18 cellular contexts compared by ENCODE assay signal in the genomic region with DNA sequence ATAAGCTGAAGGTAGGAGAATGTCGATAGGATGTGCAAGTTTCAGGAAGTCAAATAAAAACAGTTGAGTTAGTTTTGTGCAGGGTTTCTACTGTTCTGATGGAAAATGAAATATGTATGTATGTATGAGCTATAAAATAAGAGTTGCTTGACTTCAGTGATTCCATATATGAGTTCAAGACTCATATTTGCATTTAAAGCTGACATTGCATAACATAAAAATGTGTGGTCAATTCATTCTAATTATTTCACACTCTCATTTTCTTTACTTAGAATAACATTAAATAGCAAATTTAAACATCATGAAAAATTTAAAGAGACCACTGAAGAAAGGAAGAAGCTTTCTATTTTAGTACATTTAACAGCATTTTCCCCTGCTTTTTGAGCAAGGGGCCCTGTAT. TPM values are rescaled to one million over a fixed set of nuclear protein-coding genes. Genes with fewer than 3 reads are reported as not detected.
DNase-seq lines count a peak whose midpoint lies in the region; ATAC-seq, FAIRE-seq and TF ChIP-seq lines count a peak whose summit lies in the region.
"Had no signal": no experiment of that assay in that cellular context is flagged by ENCODE, and none has a peak within 500 bp of the region (broad histone marks: within the 10 kb centered on the region; RNA-seq: fewer than 3 reads in every experiment).

No MANE protein-coding gene starts in this region.

- H4K20me1 ChIP-seq in IMR-90 (ENCODE audit: insufficient read depth, low read length) (no peaks in the 10 kb centered on the region), H1 (replicated peaks in 1 of 2; ENCODE audit: control insufficient read depth in 1 of 2, insufficient read depth in 2 of 2, low read length in 2 of 2) (no peaks in the 10 kb centered on the region)
- H4K20me1 ChIP-seq: BLaER1 had no signal

- H3K18ac ChIP-seq in IMR-90 (ENCODE audit: low read depth, low read length) = no peak overlapping the region
- H3K18ac ChIP-seq in H1 (ENCODE audit: extremely low read depth, low read length) = no peak overlapping the region

- no peak overlapping the region for H3K9ac ChIP-seq in IMR-90 (ENCODE audit: low read depth, low read length)
- H3K9ac ChIP-seq in H1 (replicated peaks in 1 of 4; ENCODE audit: extremely low read depth in 1 of 4, low read depth in 3 of 4, low read length in 3 of 4) = no peak overlapping the region
- H3K9ac ChIP-seq: BLaER1 had no signal

- no peak overlapping the region for H2AFZ ChIP-seq in IMR-90 (replicated peaks; ENCODE audit: low read length, poor library complexity)
- no peak overlapping the region for H2AFZ ChIP-seq in H1 (ENCODE audit: low read length)

- WGBS in A549 (ENCODE audit: missing lambda C conversion rate) = 74% methylated on average over 1 of the region's 1 CpG
- no CpG with 5 or more reads among the region's 1 CpG for WGBS in IMR-90 (ENCODE audit: extremely low coverage in 2 of 2, insufficient read length in 1 of 2), 2 experiments
- 63% methylated on average over 1 of the region's 1 CpG; no CpG with 5 or more reads in 1 of the 2 experiments for WGBS in H1 (ENCODE audit: extremely low coverage in 1 of 2, insufficient coverage in 1 of 2, insufficient read length in 1 of 2, insufficient replicate concordance in 2 of 2, low coverage in 1 of 2, low lambda C conversion rate in 2 of 2, missing lambda C conversion rate in 1 of 2), 2 experiments

- no peak overlapping the region for H3K23ac ChIP-seq in IMR-90 (ENCODE audit: low read depth, low read length)
- no peak overlapping the region for H3K23ac ChIP-seq in H1 (ENCODE audit: insufficient read length)

- H4K5ac ChIP-seq in IMR-90 (ENCODE audit: low read depth, low read length) (no peak overlapping the region), H1 (ENCODE audit: insufficient read length, low read depth, low read length) (no peak overlapping the region)

- dilution Hi-C loops in IMR-90 (cut with HindIII; ENCODE audit: low sequenced_read_pairs, unreplicated experiment) = no loop called here

- H2BK5ac ChIP-seq in IMR-90 (ENCODE audit: low read depth, low read length, poor library complexity, severe bottlenecking) (no peak overlapping the region), H1 (ENCODE audit: low read depth, low read length) (no peak overlapping the region)

- H3K4me2 ChIP-seq in A549 = no peak overlapping the region
- no peak overlapping the region for H3K4me2 ChIP-seq in IMR-90 (ENCODE audit: low read depth, low read length)
- H3K4me2 ChIP-seq in H1 (ENCODE audit: insufficient read depth in 1 of 2, low read depth in 2 of 2, low read length in 2 of 2) = no peak overlapping the region
- H3K4me2 ChIP-seq: BLaER1 had no signal

- intact Hi-C loops in IMR-90 (cut with micrococcal nuclease) = no loop called here

- H3K4ac ChIP-seq in IMR-90 (ENCODE audit: low read depth, low read length) = no peak overlapping the region
- no peak overlapping the region for H3K4ac ChIP-seq in H1 (replicated peaks; ENCODE audit: insufficient read length, low read depth, low read length)

- no peak overlapping the region for H2BK15ac ChIP-seq in IMR-90 (ENCODE audit: low read depth, low read length)
- H2BK15ac ChIP-seq in H1 (ENCODE audit: low read length) = no peak overlapping the region

- H2BK20ac ChIP-seq in IMR-90 (ENCODE audit: low read depth, low read length) (no peak overlapping the region), H1 (ENCODE audit: low read length) (no peak overlapping the region)

- H3K79me2 ChIP-seq in H1 (ENCODE audit: control insufficient read depth in 1 of 2, insufficient read depth in 2 of 2, low read length in 2 of 2) = no peaks in the 10 kb centered on the region

- ATAC-seq in A549 (no peak), IMR-90 (ENCODE audit: low read depth) (no peak)
- ATAC-seq: CD8-positive, alpha-beta T cell had no signal

- no peaks in the 10 kb centered on the region for H3K9me1 ChIP-seq in IMR-90 (ENCODE audit: insufficient read depth, low read length)

- H3K14ac ChIP-seq in IMR-90 (replicated peaks; ENCODE audit: low read depth, low read length) (no peak overlapping the region), H1 (ENCODE audit: insufficient read length) (no peak overlapping the region)

- TF ChIP-seq EP300 in A549 (IDR thresholded peaks at IDR 0.05) (no peak), H1 (IDR thresholded peaks at IDR 0.05; ENCODE audit: borderline replicate concordance in 1 of 2, low read depth in 2 of 2, low read length in 2 of 2) (no peak)

- TF ChIP-seq RAD21 in A549 (conservative IDR thresholded peaks at IDR 0.05 in 1 of 2, IDR thresholded peaks at IDR 0.05 in 1 of 2) (no peak), IMR-90 (IDR thresholded peaks at IDR 0.05; ENCODE audit: low read length) (no peak), H1 (IDR thresholded peaks at IDR 0.05 in 1 of 2, conservative IDR thresholded peaks at IDR 0.05 in 1 of 2; ENCODE audit: low read depth in 2 of 2, low read length in 2 of 2) (no peak)

- H3K23me2 ChIP-seq in H1 (ENCODE audit: low read depth, low read length) = no peaks in the 10 kb centered on the region; the same call in 1 of the 2 replicates

- H3K79me1 ChIP-seq in IMR-90 (ENCODE audit: low read depth in 1 of 2, low read length in 2 of 2) (no peaks in the 10 kb centered on the region), H1 (ENCODE audit: low read depth, low read length) (no peaks in the 10 kb centered on the region)

- H4K91ac ChIP-seq in IMR-90 (ENCODE audit: insufficient read depth, low read depth, low read length) (no peak overlapping the region), H1 (replicated peaks; ENCODE audit: insufficient read length, low read length) (no peak overlapping the region)

- TF ChIP-seq CTCF in A549 (IDR thresholded peaks at IDR 0.05) (no peak), IMR-90 (conservative IDR thresholded peaks at IDR 0.05; ENCODE audit: low read depth, low read length) (no peak), H1 (IDR thresholded peaks at IDR 0.05; ENCODE audit: control extremely low read depth in 1 of 3, insufficient read depth in 1 of 3, low read depth in 1 of 3, low read length in 3 of 3) (no peak)

- H3K4me3 ChIP-seq in A549 (no peak overlapping the region), IMR-90 (ENCODE audit: insufficient read depth, low read depth, low read length) (no peak overlapping the region), H1 (ENCODE audit: extremely low read depth in 1 of 4, insufficient read depth in 2 of 4, low read depth in 3 of 4, low read length in 4 of 4) (no peak overlapping the region)
- H3K4me3 ChIP-seq: BLaER1 had no signal

- H3K36me3 ChIP-seq in IMR-90 (ENCODE audit: control insufficient read depth, insufficient read depth, low read length) (no peaks in the 10 kb centered on the region), H1 (ENCODE audit: control insufficient read depth in 2 of 4, insufficient read depth in 4 of 4, low read length in 3 of 4) (no peaks in the 10 kb centered on the region)
- H3K36me3 ChIP-seq: BLaER1 had no signal

- no peak overlapping the region for H2BK120ac ChIP-seq in IMR-90 (ENCODE audit: low read depth, low read length)
- no peak overlapping the region for H2BK120ac ChIP-seq in H1 (replicated peaks; ENCODE audit: low read depth, low read length)

- CTCF ChIA-PET in A549 (lab: Yijun Ruan, JAX) = no interaction called here
- CTCF ChIA-PET in IMR-90 (lab: Yijun Ruan, JAX) = interaction anchor here (1.7 kb wide), 1 partner anchor 14 kb away, joined by 3 read pairs; no protein-coding TSS in a partner anchor
- CTCF ChIA-PET in H1 (lab: Charles Lee; ENCODE audit: partially characterized antibody) = interaction anchor here (0.6 to 2.7 kb wide), 5 partner anchors 14 to 192 kb away, joined by 3 to 22 read pairs (median 3); no protein-coding TSS in a partner anchor

- no peak overlapping the region for H3K56ac ChIP-seq in IMR-90 (ENCODE audit: extremely low read depth, insufficient read depth, low read length)
- H3K56ac ChIP-seq in H1 (replicated peaks; ENCODE audit: insufficient read length, low read depth, low read length) = no peak overlapping the region

- H3K9me3 ChIP-seq in A549 (no peaks in the 10 kb centered on the region), IMR-90 (ENCODE audit: control insufficient read depth, insufficient read depth, low read length) (no peaks in the 10 kb centered on the region), H1 (ENCODE audit: insufficient read depth in 2 of 2, low read depth in 1 of 2, low read length in 1 of 2) (no peaks in the 10 kb centered on the region)
- H3K9me3 ChIP-seq: BLaER1, Caco-2 had no signal

- no peak for FAIRE-seq in A549 (lab: Jason Lieb, UNC)
- FAIRE-seq in H1 (lab: Jason Lieb, UNC) = no peak
- FAIRE-seq: GM12891, GM18507 had no signal

- H3K27me3 ChIP-seq in IMR-90 (ENCODE audit: control insufficient read depth, insufficient read depth, low read length) (no peaks in the 10 kb centered on the region), H1 (replicated peaks in 1 of 4; ENCODE audit: control insufficient read depth in 3 of 4, extremely low read depth in 1 of 4, insufficient read depth in 3 of 4, low read length in 3 of 4) (no peaks in the 10 kb centered on the region)
- H3K27me3 ChIP-seq: BLaER1 had no signal

- no peak overlapping the region for H2AK9ac ChIP-seq in IMR-90 (replicated peaks; ENCODE audit: low read depth, low read length, poor library complexity)

- H4K8ac ChIP-seq in IMR-90 (ENCODE audit: low read depth in 2 of 2, low read length in 2 of 2) (no peak overlapping the region), H1 (ENCODE audit: extremely low read depth, insufficient read depth, low read length) (no peak overlapping the region)

- no TSS peak for BruUV-seq in IMR-90 (replicated peaks; lab: Mats Ljungman, UMichigan)

- H3K27ac ChIP-seq in A549 = no peak overlapping the region
- H3K27ac ChIP-seq in IMR-90 (ENCODE audit: insufficient read depth, low read length) = no peak overlapping the region
- H3K27ac ChIP-seq in H1 (ENCODE audit: low read depth, low read length) = no peak overlapping the region
- H3K27ac ChIP-seq: BLaER1, C4-2B had no signal

- DNase-seq in A549 (ENCODE audit: low read depth in 1 of 2, low spot score in 1 of 2) = no peak
- DNase-seq in IMR-90 = no peak
- no peak for DNase-seq in H1 (ENCODE audit: low read depth in 1 of 2, low spot score in 2 of 2)
- no peak for DNase-seq in T-helper 9 cell
- no peak for DNase-seq in RPMI8226
- DNase-seq in D341Med (ENCODE audit: low spot score) = no peak
- DNase-seq: Caco-2; CD4-positive, CD25-positive, alpha-beta regulatory T cell; CD8-positive, alpha-beta T cell; DMS79 treated with DMSO at 0.1 percent for 48 hours; GF-D8; GOT3; H7; HCEC 1CT had no signal

- POLR2A ChIA-PET in A549 (lab: Yijun Ruan, JAX) (no interaction called here), IMR-90 (lab: Charles Lee; ENCODE audit: unreplicated experiment) (interaction anchor here (0.6 kb wide), 1 partner anchor 20 kb away, joined by 12 read pairs; no protein-coding TSS in a partner anchor), H1 (lab: Charles Lee; ENCODE audit: partially characterized antibody) (interaction anchor here (0.9 kb wide), 1 partner anchor 191 kb away, joined by 3 read pairs; no protein-coding TSS in a partner anchor)

- no peak overlapping the region for H2BK12ac ChIP-seq in H1 (ENCODE audit: low read depth, low read length)

- H2AK5ac ChIP-seq in IMR-90 (ENCODE audit: low read depth, low read length) = no peak overlapping the region
- H2AK5ac ChIP-seq in H1 (ENCODE audit: low read depth, low read length) = no peak overlapping the region

- H3K4me1 ChIP-seq in A549 (no peaks in the 10 kb centered on the region), IMR-90 (ENCODE audit: control insufficient read depth, insufficient read depth, low read length) (no peaks in the 10 kb centered on the region; the same call in 1 of the 2 replicates), H1 (replicated peaks in 1 of 4; ENCODE audit: control insufficient read depth in 3 of 4, insufficient read depth in 4 of 4, low read length in 3 of 4) (no peaks in the 10 kb centered on the region)
- H3K4me1 ChIP-seq: BLaER1, Caco-2 had no signal

- no peak for TF ChIP-seq POLR2A in A549 (IDR thresholded peaks at IDR 0.05; ENCODE audit: low read length)
- TF ChIP-seq POLR2A in IMR-90 (IDR thresholded peaks at IDR 0.05; ENCODE audit: low read depth, low read length) = no peak
- TF ChIP-seq POLR2A in H1 (IDR thresholded peaks at IDR 0.05; ENCODE audit: control extremely low read depth in 1 of 2, low read depth in 2 of 2, low read length in 2 of 2) = no peak

- in situ Hi-C loops in IMR-90 (cut with MboI; ENCODE audit: low sequenced_read_pairs) = no loop called here

RNA-seq across cellular contexts. Expression of a gene that starts 37.8 kb away (rescaled TPM):
- polyA plus RNA-seq in A549 (2011; rRNA removed) = 10.1 and 11.5 TPM in 2 replicates
- polyA plus RNA-seq in A549 (2012; cell fraction: cytosol; rRNA removed) = 2.0 and 2.1 TPM in 2 replicates
- polyA plus RNA-seq in A549 (2012; cell fraction: nucleus; rRNA removed) = 0.95 and 1.3 TPM in 2 replicates
- polyA plus RNA-seq in A549 (2017; fragmentation: RNase III; extraction: RNeasy Plus Mini Kit Qiagen cat#74134 plus additional on column Dnase treatment) = 7.8 to 8.0 TPM (median 7.9 TPM) in 3 replicates
- 4.1 and 4.8 TPM in 2 replicates for polyA minus RNA-seq in A549 (2011; rRNA and poly(A)+ RNA removed)
- 18.1 and 21.7 TPM in 2 replicates for total RNA-seq in IMR-90 (2012; rRNA removed)
- polyA plus RNA-seq in IMR-90 (2012; rRNA removed) = 3.9 and 5.2 TPM in 2 replicates
- 1.2 and 1.7 TPM in 2 replicates for polyA plus RNA-seq in IMR-90 (2012; cell fraction: cytosol; rRNA removed)
- 0.24 and 1.7 TPM in 2 replicates for polyA plus RNA-seq in IMR-90 (2012; cell fraction: nucleus; rRNA removed; ENCODE audit: low replicate concordance)
- 2.6 TPM in 2 replicates for total RNA-seq in H1 (2021; fragmentation: NEBNext Ultra II Directional; extraction: Animal tissue kit (Norgen Biotek cat#: 25700))
- 0.55 and 0.94 TPM in 2 replicates for polyA plus RNA-seq in H1 (2011; rRNA removed)
- polyA plus RNA-seq in H1 (2011; cell fraction: cytosol; rRNA removed) = 1.1 TPM
- polyA plus RNA-seq in H1 (2011; cell fraction: nucleus; rRNA removed) = 0.46 TPM
- 1.1 to 1.9 TPM (median 1.2 TPM) in 4 replicates for polyA plus RNA-seq in H1 (2012, experiment 1 of 2)
- 0.20 TPM for polyA plus RNA-seq in H1 (2012, experiment 2 of 2)
- polyA plus RNA-seq in H1 (2013, experiment 1 of 2) = 1.7 TPM
- polyA plus RNA-seq in H1 (2013, experiment 2 of 2) = 1.6 TPM
- polyA minus RNA-seq in H1 (2011; rRNA and poly(A)+ RNA removed) = 1.2 and 2.5 TPM in 2 replicates
- 1.2 TPM for polyA minus RNA-seq in H1 (2011; cell fraction: cytosol; rRNA and poly(A)+ RNA removed)
- 2.4 TPM for polyA minus RNA-seq in H1 (2011; cell fraction: nucleus; rRNA and poly(A)+ RNA removed)

RNA-seq across cellular contexts. Expression of a gene that starts 59.8 kb away (rescaled TPM):
- 2.0 and 2.5 TPM in 2 replicates for polyA plus RNA-seq in A549 (2011; rRNA removed)
- 0.40 and 0.52 TPM in 2 replicates for polyA plus RNA-seq in A549 (2012; cell fraction: cytosol; rRNA removed)
- polyA plus RNA-seq in A549 (2012; cell fraction: nucleus; rRNA removed) = 0.14 and 0.24 TPM in 2 replicates
- polyA plus RNA-seq in A549 (2017; fragmentation: RNase III; extraction: RNeasy Plus Mini Kit Qiagen cat#74134 plus additional on column Dnase treatment) = 2.1 to 3.7 TPM (median 2.8 TPM) in 3 replicates
- 0.17 and 0.29 TPM in 2 replicates for polyA minus RNA-seq in A549 (2011; rRNA and poly(A)+ RNA removed)
- 6.8 and 7.5 TPM in 2 replicates for total RNA-seq in IMR-90 (2012; rRNA removed)
- polyA plus RNA-seq in IMR-90 (2012; rRNA removed) = 4.5 and 6.1 TPM in 2 replicates
- 1.2 and 2.8 TPM in 2 replicates for polyA plus RNA-seq in IMR-90 (2012; cell fraction: cytosol; rRNA removed)
- polyA plus RNA-seq in IMR-90 (2012; cell fraction: nucleus; rRNA removed; ENCODE audit: low replicate concordance) = 0.23 and 3.1 TPM in 2 replicates
- total RNA-seq in H1 (2021; fragmentation: NEBNext Ultra II Directional; extraction: Animal tissue kit (Norgen Biotek cat#: 25700)) = 1.5 and 1.8 TPM in 2 replicates
- polyA plus RNA-seq in H1 (2011; rRNA removed) = 0.36 and 0.94 TPM in 2 replicates
- 1.3 TPM for polyA plus RNA-seq in H1 (2011; cell fraction: cytosol; rRNA removed)
- 0.40 TPM for polyA plus RNA-seq in H1 (2011; cell fraction: nucleus; rRNA removed)
- 1.6 to 2.0 TPM (median 1.6 TPM) in 4 replicates for polyA plus RNA-seq in H1 (2012, experiment 1 of 2)
- polyA plus RNA-seq in H1 (2012, experiment 2 of 2) = 0.07 TPM
- polyA plus RNA-seq in H1 (2013, experiment 1 of 2) = 2.2 TPM
- 2.2 TPM for polyA plus RNA-seq in H1 (2013, experiment 2 of 2)
- 0.50 and 0.98 TPM in 2 replicates for polyA minus RNA-seq in H1 (2011; rRNA and poly(A)+ RNA removed)
- polyA minus RNA-seq in H1 (2011; cell fraction: cytosol; rRNA and poly(A)+ RNA removed) = 1.5 TPM
- 0.20 TPM for polyA minus RNA-seq in H1 (2011; cell fraction: nucleus; rRNA and poly(A)+ RNA removed)
